9 cellular contexts compared by ENCODE assay signal in the genomic region with DNA sequence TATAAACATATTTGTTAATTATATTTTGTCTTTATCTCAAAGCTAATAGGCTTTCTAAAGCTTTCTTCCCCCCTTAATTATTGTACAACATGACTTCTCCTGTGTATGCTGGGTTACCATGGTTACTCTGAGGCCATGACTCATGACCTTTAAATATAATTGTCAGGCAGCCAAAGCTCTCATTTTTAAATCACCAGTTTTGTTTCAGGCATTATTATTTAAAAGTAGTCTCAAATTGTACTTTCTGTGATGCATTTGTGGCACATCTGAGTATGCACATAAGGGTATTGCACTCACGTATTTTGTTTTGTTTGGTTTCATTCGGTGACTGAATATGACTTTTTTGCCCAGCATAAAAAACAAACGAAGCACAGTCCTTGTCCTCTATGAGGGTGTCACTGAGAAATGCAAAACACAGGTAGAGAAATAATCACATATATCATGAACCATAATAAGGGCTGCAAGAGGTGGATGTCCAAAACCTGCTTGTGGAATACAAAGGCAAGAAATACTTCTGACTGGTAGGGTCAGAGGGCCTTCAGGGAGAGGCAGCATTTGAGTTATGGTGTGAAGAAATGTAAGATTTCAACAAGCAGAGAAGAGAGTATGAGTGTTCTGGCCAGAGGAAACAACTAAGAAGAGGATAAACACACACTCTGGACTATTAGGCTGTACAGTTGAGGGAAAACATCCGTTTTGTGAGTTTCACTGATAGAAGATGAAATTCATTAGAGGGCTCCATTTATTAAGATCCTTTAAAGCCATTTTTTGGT.
A peak's percentile ranks its signal among the peaks of the same experiment; 100 is the strongest.
DNase-seq lines count a peak whose midpoint lies in the region; ATAC-seq and TF ChIP-seq lines count a peak whose summit lies in the region.
"Had no signal": no experiment of that assay in that cellular context is flagged by ENCODE, and none has a peak within 500 bp of the region (broad histone marks: within the 10 kb centered on the region; RNA-seq: fewer than 3 reads in every experiment).

No MANE protein-coding gene starts in this region.

- no peak for TF ChIP-seq CTCF in astrocyte of the cerebellum (IDR thresholded peaks at IDR 0.05; ENCODE audit: low read depth, low read length, missing control alignments)

- in situ Hi-C loops in astrocyte of the cerebellum (cut with HindIII; ENCODE audit: low sequenced_read_pairs) = no loop called here

- H3K4me3 ChIP-seq in astrocyte of the cerebellum (ENCODE audit: low read depth, low read length) = no peak overlapping the region

- DNase-seq in COR-L47 (lab: John Stamatoyannopoulos, UW) (peak; percentile 41), astrocyte of the cerebellum (ENCODE audit: low read depth) (peak; percentile 64), left kidney (ENCODE audit: low read depth, low spot score) (peak; percentile 26), retina (no peak), posterior cingulate gyrus (no peak), HK-2 (ENCODE audit: unreplicated experiment) (no peak)
- DNase-seq: activated T-cell treated with anti-CD3 and anti-CD28 coated beads, Interleukin-2, amount 50 U/mL, for 1 hour had no signal

- ATAC-seq in HG03520 (IDR thresholded peaks at IDR 0.05; ENCODE audit: unreplicated experiment) (peak; percentile 45), GM21825 (IDR thresholded peaks at IDR 0.05; ENCODE audit: unreplicated experiment) (no peak)

- intact Hi-C loops in posterior cingulate gyrus (cut with DNase I) = no loop called here

Comparison
In these comparisons a context has a peak if more than half of its experiments do, and no peak if none do; other contexts are left out.
1. DNase-seq: peak in COR-L47 (single experiment), astrocyte of the cerebellum (single experiment) and left kidney (single experiment); none in retina (single experiment), posterior cingulate gyrus (0 of 10) and HK-2 (single experiment).